In genomic region chr12:97308576-97309198, GRCh38 we compare ENCODE assay signal across 8 cellular contexts.
DNase-seq lines count a peak whose midpoint lies in the region; ATAC-seq and TF ChIP-seq lines count a peak whose summit lies in the region.

No MANE protein-coding gene starts in this region.

- H3F3A ChIP-seq in MM.1S (ENCODE audit: insufficient read depth, low read length), result no peaks in the 10 kb centered on the region; the same call in 1 of the 2 replicates

- no peak overlapping the region for H2AFZ ChIP-seq in MM.1S (ENCODE audit: low read length)

- no peaks in the 10 kb centered on the region for H3K36me3 ChIP-seq in MM.1S (replicated peaks; ENCODE audit: insufficient read depth, low read length)

- TF ChIP-seq CTCF in MM.1S (IDR thresholded peaks at IDR 0.05; ENCODE audit: low read length) (peak; percentile 75), fibroblast of pulmonary artery (IDR thresholded peaks at IDR 0.05; ENCODE audit: low read length, missing control alignments) (peak; percentile 79)

- no peaks in the 10 kb centered on the region for H3K79me2 ChIP-seq in MM.1S (ENCODE audit: low read length)

- no peaks in the 10 kb centered on the region for H3K9me3 ChIP-seq in MM.1S (replicated peaks; ENCODE audit: insufficient read depth, low read length)

- no peak overlapping the region for H3K4me3 ChIP-seq in MM.1S (ENCODE audit: low read length)
- no peak overlapping the region for H3K4me3 ChIP-seq in fibroblast of pulmonary artery (replicated peaks; ENCODE audit: low read depth, low read length)

- H3K9ac ChIP-seq in MM.1S (ENCODE audit: low read length), result no peak overlapping the region

- no peaks in the 10 kb centered on the region for H3K27me3 ChIP-seq in MM.1S (replicated peaks; ENCODE audit: insufficient read depth, low read length)

- H3K27ac ChIP-seq in MM.1S (ENCODE audit: low read length), result no peak overlapping the region

- no peak overlapping the region for H3K4me2 ChIP-seq in MM.1S (ENCODE audit: low read depth, low read length)

- peaks cover 10% of the 10 kb centered on the region; the same call in 1 of the 2 replicates for H3K4me1 ChIP-seq in MM.1S (ENCODE audit: low read length)

- ATAC-seq in HG03457 (IDR thresholded peaks at IDR 0.05; ENCODE audit: unreplicated experiment), result no peak

- no peaks in the 10 kb centered on the region for H4K20me1 ChIP-seq in MM.1S (ENCODE audit: insufficient read depth, low read length)

- peak; percentile 22 for DNase-seq in stimulated activated CD4-positive, alpha-beta T cell treated with anti-CD3 and anti-CD28 coated beads, Interleukin-4, amount 100 ng/mL, for 24 hours
- no peak for DNase-seq in stimulated activated CD4-positive, alpha-beta T cell treated with anti-CD3 and anti-CD28 coated beads, Interleukin-2, amount 100 ng/mL, for 24 hours
- DNase-seq in MM.1S (peak; percentile 49), SK-MEL-5 (ENCODE audit: low read depth, low spot score) (peak; percentile 73), fibroblast of pulmonary artery (ENCODE audit: low read depth) (peak; percentile 78), renal cortical epithelial cell (ENCODE audit: low read depth) (peak; percentile 71)
- no peak for DNase-seq in activated naive CD4-positive, alpha-beta T cell treated with anti-CD3 and anti-CD28 coated beads, Interleukin-2, amount 50 U/mL, for 16 hours

- H3K9me2 ChIP-seq in MM.1S (replicated peaks; ENCODE audit: insufficient read depth, low read length), result no peaks in the 10 kb centered on the region

- in situ Hi-C loops in SK-MEL-5 (cut with HindIII; ENCODE audit: low pct_unique_long_range_greater_than_20kb, low sequenced_read_pairs), result no loop called here

Comparison
In these comparisons a context has a peak if more than half of its experiments do, and no peak if none do; other contexts are left out.
1. DNase-seq: peak in stimulated activated CD4-positive, alpha-beta T cell treated with anti-CD3 and anti-CD28 coated beads, Interleukin-4, amount 100 ng/mL, for 24 hours (single experiment), MM.1S (single experiment), SK-MEL-5 (single experiment), fibroblast of pulmonary artery (single experiment) and renal cortical epithelial cell (single experiment); none in stimulated activated CD4-positive, alpha-beta T cell treated with anti-CD3 and anti-CD28 coated beads, Interleukin-2, amount 100 ng/mL, for 24 hours (0 of 2) and activated naive CD4-positive, alpha-beta T cell treated with anti-CD3 and anti-CD28 coated beads, Interleukin-2, amount 50 U/mL, for 16 hours (single experiment).